In genomic region chr2:173964565-173965371, GRCh38 we compare ENCODE assay signal across 8 cellular contexts. TPM values are rescaled to one million over a fixed set of nuclear protein-coding genes. Genes with fewer than 3 reads are reported as not detected.
DNase-seq lines count a peak whose midpoint lies in the region; ATAC-seq and TF ChIP-seq lines count a peak whose summit lies in the region.

No MANE protein-coding gene starts in this region.

- in situ Hi-C loops in SK-MEL-5 (cut with HindIII; ENCODE audit: low pct_unique_long_range_greater_than_20kb, low sequenced_read_pairs) = no loop called here

- H3K4me3 ChIP-seq in Caco-2 (ENCODE audit: low read depth, low read length) (peak overlapping the region; percentile 98), gastroesophageal sphincter (peak overlapping the region; percentile 89 to 99)

- peak; percentile 67 to 84 for TF ChIP-seq POLR2A in gastroesophageal sphincter (IDR thresholded peaks at IDR 0.05)

- H3K4me1 ChIP-seq in Caco-2 = peaks cover 44% of the 10 kb centered on the region
- peaks cover 0 to 46% (median 9%) of the 10 kb centered on the region in 3 donors for H3K4me1 ChIP-seq in gastroesophageal sphincter

- CTCF ChIA-PET in Caco-2 (lab: Charles Lee) = interaction anchor here (0.7 to 1.3 kb wide), 3 partner anchors 39 to 380 kb away, joined by 4 to 8 read pairs (median 6); no protein-coding TSS in a partner anchor
- CTCF ChIA-PET in activated naive CD4-positive, alpha-beta T cell treated with anti-CD3 and anti-CD28 coated beads, Interleukin-2, amount 10 ng/mL, durations not matched to agents 7 days and 5 days (lab: Charles Lee) = no interaction called here

- peaks cover 60% of the 10 kb centered on the region for H3K36me3 Mint-ChIP-seq in Caco-2 (ENCODE audit: insufficient read depth, unreplicated experiment)
- peaks cover 33% of the 10 kb centered on the region for H3K36me3 Mint-ChIP-seq in activated naive CD4-positive, alpha-beta T cell treated with anti-CD3 and anti-CD28 coated beads, Interleukin-2, amount 10 ng/mL, durations not matched to agents 7 days and 5 days

- H3K27me3 Mint-ChIP-seq in Caco-2 (ENCODE audit: insufficient read depth, unreplicated experiment) = no peaks in the 10 kb centered on the region
- H3K27me3 Mint-ChIP-seq in activated naive CD4-positive, alpha-beta T cell treated with anti-CD3 and anti-CD28 coated beads, Interleukin-2, amount 10 ng/mL, durations not matched to agents 7 days and 5 days = no peaks in the 10 kb centered on the region

- BruUV-seq in Caco-2 (replicated peaks; lab: Mats Ljungman, UMichigan) = no TSS peak

- TF ChIP-seq CTCF in Caco-2 (IDR thresholded peaks at IDR 0.05; ENCODE audit: insufficient read depth in 1 of 2, low read depth in 1 of 2, low read length in 1 of 2, severe bottlenecking in 1 of 2, unreplicated experiment in 1 of 2) (no peak), gastroesophageal sphincter (IDR thresholded peaks at IDR 0.05) (peak in 1 of 4 experiments; percentile 10)

- WGBS in gastroesophageal sphincter (ENCODE audit: low coverage in 1 of 2), 2 donors = no CpG with 5 or more reads among the region's 84 CpGs

- POLR2A ChIA-PET in Caco-2 (lab: Charles Lee) = interaction anchor here (0.6 to 1.9 kb wide), 6 partner anchors 39 to 111 kb away, joined by 3 to 14 read pairs (median 4); no protein-coding TSS in a partner anchor

- TF ChIP-seq EP300 in gastroesophageal sphincter (IDR thresholded peaks at IDR 0.05) = no peak

- peak overlapping the region; percentile 98 for H3K4me3 Mint-ChIP-seq in Caco-2 (ENCODE audit: unreplicated experiment)
- H3K4me3 Mint-ChIP-seq in activated naive CD4-positive, alpha-beta T cell treated with anti-CD3 and anti-CD28 coated beads, Interleukin-2, amount 10 ng/mL, durations not matched to agents 7 days and 5 days = peak overlapping the region; percentile 80

- H3K27ac Mint-ChIP-seq in Caco-2 (ENCODE audit: unreplicated experiment) = peak overlapping the region; percentile 91
- peak overlapping the region; percentile 100 for H3K27ac Mint-ChIP-seq in activated naive CD4-positive, alpha-beta T cell treated with anti-CD3 and anti-CD28 coated beads, Interleukin-2, amount 10 ng/mL, durations not matched to agents 7 days and 5 days

- no peaks in the 10 kb centered on the region for H3K9me3 ChIP-seq in Caco-2
- H3K9me3 ChIP-seq in gastroesophageal sphincter = peaks cover 0 to 5% (median 0%) of the 10 kb centered on the region in 3 donors

- H3K36me3 ChIP-seq in Caco-2 (ENCODE audit: control insufficient read depth, insufficient read depth, low read length) (peaks cover 2% of the 10 kb centered on the region; the same call in 1 of the 2 replicates), gastroesophageal sphincter (peaks cover 0 to 4% of the 10 kb centered on the region in 2 donors)

- no peaks in the 10 kb centered on the region for H3K27me3 ChIP-seq in Caco-2 (replicated peaks; ENCODE audit: control insufficient read depth, insufficient read depth, low read length)
- H3K27me3 ChIP-seq in gastroesophageal sphincter = no peaks in the 10 kb centered on the region

- ATAC-seq in GM21423 (IDR thresholded peaks at IDR 0.05; ENCODE audit: unreplicated experiment) (peak; percentile 26), gastroesophageal sphincter (peak; percentile 68)

- peaks cover 39% of the 10 kb centered on the region for H3K4me1 Mint-ChIP-seq in Caco-2 (ENCODE audit: low read depth, unreplicated experiment)
- H3K4me1 Mint-ChIP-seq in activated naive CD4-positive, alpha-beta T cell treated with anti-CD3 and anti-CD28 coated beads, Interleukin-2, amount 10 ng/mL, durations not matched to agents 7 days and 5 days = peaks cover 37% of the 10 kb centered on the region

- H3K9me3 Mint-ChIP-seq in Caco-2 (ENCODE audit: unreplicated experiment) = no peaks in the 10 kb centered on the region
- no peaks in the 10 kb centered on the region for H3K9me3 Mint-ChIP-seq in activated naive CD4-positive, alpha-beta T cell treated with anti-CD3 and anti-CD28 coated beads, Interleukin-2, amount 10 ng/mL, durations not matched to agents 7 days and 5 days

- intact Hi-C loops in Caco-2 (cut with micrococcal nuclease; ENCODE audit: unreplicated experiment) = loop anchor here (1.0 to 10.0 kb wide), 6 partner anchors 68 to 373 kb away; partner anchors contain the start of gene OLA1

- peak overlapping the region; percentile 97 to 100 (median 99) for H3K27ac ChIP-seq in gastroesophageal sphincter
- H3K27ac ChIP-seq in temporal lobe (ENCODE audit: low read depth, low read length) = peak overlapping the region; percentile 99

- peak; percentile 88 to 95 for DNase-seq in Caco-2
- DNase-seq in Kasumi-1 (lab: John Stamatoyannopoulos, UW) = peak; percentile 94 to 95
- peak; percentile 78 for DNase-seq in SK-MEL-5 (ENCODE audit: low read depth, low spot score)
- DNase-seq in activated naive CD4-positive, alpha-beta T cell treated with anti-CD3 and anti-CD28 coated beads, Interleukin-2, amount 10 ng/mL, durations not matched to agents 7 days and 5 days = peak; percentile 93
- DNase-seq in nucleus accumbens (lab: John Stamatoyannopoulos, UW) = peak; percentile 27 to 91 (median 82)

RNA-seq across cellular contexts. Expression of gene SP3, which starts 0.4 kb away (rescaled TPM):
- total RNA-seq in Caco-2 (2022) (108 and 111 TPM in 2 replicates), gastroesophageal sphincter (10 to 100 TPM; 69.7 to 94.3 (median 87.6) TPM), temporal lobe (103 TPM)
- 63.4 and 69.8 TPM in 2 replicates for total RNA-seq in SK-MEL-5 (2014; rRNA removed; shearing (Covaris generic))
- 25.9 and 37.4 TPM in 2 replicates for polyA plus RNA-seq in SK-MEL-5 (2015; cell fraction: cytosol; rRNA removed)
- polyA plus RNA-seq in SK-MEL-5 (2015; cell fraction: nucleus; rRNA removed) = 28.4 and 38.9 TPM in 2 replicates

Comparison
In these comparisons a context has a peak if more than half of its experiments do, and no peak if none do; other contexts are left out.
1. Peak in every context shown above with its lines: DNase-seq, ATAC-seq, H3K4me3 ChIP-seq and H3K27ac ChIP-seq.